8 cellular contexts compared by ENCODE assay signal in the genomic region with DNA sequence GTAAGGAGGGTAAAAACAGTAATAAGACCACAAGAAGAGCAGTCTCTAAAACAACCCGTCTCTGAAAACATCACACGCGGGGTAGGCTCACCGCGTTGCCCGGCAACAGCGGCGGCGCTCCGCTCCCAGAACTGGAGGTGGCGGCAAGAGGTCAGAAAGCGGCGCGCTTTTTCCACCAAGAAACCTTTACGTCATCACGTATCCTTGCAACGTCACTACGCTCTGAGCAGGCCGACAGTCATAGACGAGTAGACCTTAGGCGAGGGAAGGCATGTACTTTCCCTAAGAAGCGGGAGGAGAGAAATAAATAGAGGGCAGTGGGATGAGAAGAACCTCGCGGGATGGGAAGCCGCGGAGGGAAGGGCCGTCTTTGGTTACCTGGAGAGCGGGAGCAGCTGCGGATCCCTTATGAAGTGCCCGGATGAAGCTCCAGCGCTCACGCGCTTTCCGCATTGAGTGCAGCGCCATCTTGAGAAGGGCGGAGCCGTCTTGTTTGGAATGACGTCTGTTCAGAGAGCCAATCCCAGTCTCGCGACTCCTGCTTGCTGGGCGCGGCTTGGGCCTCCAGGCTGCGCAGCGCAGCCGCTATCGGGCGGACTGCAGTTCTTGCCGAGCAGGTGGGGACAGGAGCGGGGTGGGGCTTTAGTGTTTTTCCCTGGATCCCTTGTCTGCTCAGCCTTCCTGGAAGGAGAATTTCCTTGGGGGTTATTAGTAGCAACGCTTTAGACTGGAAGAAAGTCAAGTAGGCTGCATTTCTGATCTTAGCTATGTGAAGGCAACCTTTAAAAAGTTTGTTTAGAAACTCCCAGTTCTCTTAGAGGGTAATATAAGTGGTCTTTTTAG. TPM values are rescaled to one million over a fixed set of nuclear protein-coding genes. Genes with fewer than 3 reads are reported as not detected.
DNase-seq lines count a peak whose midpoint lies in the region; ATAC-seq and TF ChIP-seq lines count a peak whose summit lies in the region.

A gene (minus strand): TSS at position 477 of the 843 bp plus-strand sequence. CDS start 9 bp downstream, at position 468.

- H3K36me3 ChIP-seq in ovary (no peaks in the 10 kb centered on the region), thyroid gland (no peaks in the 10 kb centered on the region)

- peak; percentile 95 for ATAC-seq in HG02678 (IDR thresholded peaks at IDR 0.05; ENCODE audit: unreplicated experiment)
- peak; percentile 94 for ATAC-seq in activated naive CD8-positive, alpha-beta T cell treated with anti-CD3 and anti-CD28 coated beads, Interleukin-2, amount 10 ng/mL, durations not matched to agents 7 days and 5 days (ENCODE audit: low read depth)
- peak; percentile 99 for ATAC-seq in Right ventricle myocardium inferior

- no peak within 1 kb of the TSS for H3K4me3 Mint-ChIP-seq in activated naive CD8-positive, alpha-beta T cell treated with anti-CD3 and anti-CD28 coated beads, Interleukin-2, amount 10 ng/mL, durations not matched to agents 7 days and 5 days

- H3K27me3 ChIP-seq in ovary (no peaks in the 10 kb centered on the region), thyroid gland (no peaks in the 10 kb centered on the region)

- peak; percentile 73 for TF ChIP-seq POLR2A in ovary (IDR thresholded peaks at IDR 0.05)
- peak in 1 of 2 donors; percentile 75 for TF ChIP-seq POLR2A in thyroid gland (IDR thresholded peaks at IDR 0.05)

- H3K9me3 Mint-ChIP-seq in activated naive CD8-positive, alpha-beta T cell treated with anti-CD3 and anti-CD28 coated beads, Interleukin-2, amount 10 ng/mL, durations not matched to agents 7 days and 5 days, result no peaks in the 10 kb centered on the region

- peak; percentile 44 for TF ChIP-seq EP300 in ovary (IDR thresholded peaks at IDR 0.05)

- no peaks in the 10 kb centered on the region for H3K9me3 ChIP-seq in ovary
- H3K9me3 ChIP-seq in thyroid gland, result no peaks in the 10 kb centered on the region

- H3K4me1 ChIP-seq in ovary (ENCODE audit: insufficient read depth), result peaks cover 5% of the 10 kb centered on the region
- H3K4me1 ChIP-seq in thyroid gland, result peaks cover 12 to 20% of the 10 kb centered on the region in 2 donors

- H3K4me3 ChIP-seq in GM12864 (ENCODE audit: low read depth, low read length), result peak within 1 kb of the TSS; percentile 62
- H3K4me3 ChIP-seq in ovary, result peak within 1 kb of the TSS; percentile 66
- peak within 1 kb of the TSS; percentile 7 to 49 (median 14) for H3K4me3 ChIP-seq in thyroid gland (replicated peaks in 1 of 3)

- H3K27ac ChIP-seq in ovary (peak within 1 kb of the TSS; percentile 97 to 99), thyroid gland (peak within 1 kb of the TSS; percentile 92 to 99 (median 97))

- peaks cover 6% of the 10 kb centered on the region for H3K36me3 Mint-ChIP-seq in activated naive CD8-positive, alpha-beta T cell treated with anti-CD3 and anti-CD28 coated beads, Interleukin-2, amount 10 ng/mL, durations not matched to agents 7 days and 5 days

- POLR2A ChIA-PET in activated naive CD8-positive, alpha-beta T cell treated with anti-CD3 and anti-CD28 coated beads, Interleukin-2, amount 10 ng/mL, durations not matched to agents 7 days and 5 days (lab: Charles Lee), result interaction anchor here (0.6 to 1.1 kb wide), 2 partner anchors 9 to 1404 kb away, joined by 3 to 4 read pairs; no protein-coding TSS in a partner anchor

- 0 to 1% (median 0%) methylated on average over 50 of the region's 50 CpGs for WGBS in ovary, 3 donors
- 0% methylated on average over 31 to 50 of the region's 50 CpGs for WGBS in thyroid gland, 2 donors

- intact Hi-C loops in Right ventricle myocardium inferior (cut with DNase I), result no loop called here
- intact Hi-C loops in ovary (cut with DNase I), result no loop called here
- intact Hi-C loops in thyroid gland (cut with DNase I), result no loop called here

- H3K4me1 Mint-ChIP-seq in activated naive CD8-positive, alpha-beta T cell treated with anti-CD3 and anti-CD28 coated beads, Interleukin-2, amount 10 ng/mL, durations not matched to agents 7 days and 5 days, result peaks cover 16% of the 10 kb centered on the region

- TF ChIP-seq CTCF in GM12864 (IDR thresholded peaks at IDR 0.05; ENCODE audit: low read depth, low read length, missing control alignments) (peak; percentile 3), ovary (IDR thresholded peaks at IDR 0.05) (peak in 1 of 3 donors; percentile 25), thyroid gland (IDR thresholded peaks at IDR 0.05) (no peak)

- DNase-seq in GM12864 (ENCODE audit: low read depth), result peak; percentile 95
- peak; percentile 98 for DNase-seq in NCI-H1105 treated with DMSO at 0.1 percent for 48 hours (lab: John Stamatoyannopoulos, UW)
- DNase-seq in SKM-1 treated with dmso at 0.1 percent for 144 hours (lab: John Stamatoyannopoulos, UW; ENCODE audit: unreplicated experiment), result peak; percentile 96
- DNase-seq in activated naive CD8-positive, alpha-beta T cell treated with anti-CD3 and anti-CD28 coated beads, Interleukin-2, amount 10 ng/mL, durations not matched to agents 7 days and 5 days, result peak; percentile 88
- peak; percentile 95 for DNase-seq in Right ventricle myocardium inferior (ENCODE audit: missing footprints)
- DNase-seq in ovary, result peak; percentile 94 to 96 (median 95)
- peak; percentile 97 for DNase-seq in thyroid gland

- H3K27me3 Mint-ChIP-seq in activated naive CD8-positive, alpha-beta T cell treated with anti-CD3 and anti-CD28 coated beads, Interleukin-2, amount 10 ng/mL, durations not matched to agents 7 days and 5 days, result no peaks in the 10 kb centered on the region

- no peak within 1 kb of the TSS for H3K27ac Mint-ChIP-seq in activated naive CD8-positive, alpha-beta T cell treated with anti-CD3 and anti-CD28 coated beads, Interleukin-2, amount 10 ng/mL, durations not matched to agents 7 days and 5 days

RNA-seq across cellular contexts. Expression of the gene that starts here (rescaled TPM):
- 10 to 100 TPM in 1 of 2 experiments, 1 to 10 TPM in 1; 8.5 to 10.3 TPM for total RNA-seq in activated naive CD8-positive, alpha-beta T cell treated with anti-CD3 and anti-CD28 coated beads, Interleukin-2, amount 10 ng/mL, durations not matched to agents 7 days and 5 days
- 5.8 TPM for total RNA-seq in Right ventricle myocardium inferior
- 10 to 100 TPM; 14.0 to 20.3 (median 15.7) TPM for total RNA-seq in ovary
- 10 to 100 TPM in 1 of 2 donors, 1 to 10 TPM in 1; 6.1 to 12.3 TPM for polyA plus RNA-seq in ovary
- total RNA-seq in thyroid gland, result 10 to 100 TPM; 21.4 to 35.1 (median 26.2) TPM

Comparison
In these comparisons a context has a peak if more than half of its experiments do, and no peak if none do; other contexts are left out.
1. Peak in every context shown above with its lines: DNase-seq, ATAC-seq, H3K4me3 ChIP-seq and H3K27ac ChIP-seq.
2. H3K4me3 ChIP-seq: peak in every context shown above with its lines; median percentile 66 in ovary; 62 in GM12864; 14 in thyroid gland.